14 cellular contexts compared by ENCODE assay signal in the genomic region with DNA sequence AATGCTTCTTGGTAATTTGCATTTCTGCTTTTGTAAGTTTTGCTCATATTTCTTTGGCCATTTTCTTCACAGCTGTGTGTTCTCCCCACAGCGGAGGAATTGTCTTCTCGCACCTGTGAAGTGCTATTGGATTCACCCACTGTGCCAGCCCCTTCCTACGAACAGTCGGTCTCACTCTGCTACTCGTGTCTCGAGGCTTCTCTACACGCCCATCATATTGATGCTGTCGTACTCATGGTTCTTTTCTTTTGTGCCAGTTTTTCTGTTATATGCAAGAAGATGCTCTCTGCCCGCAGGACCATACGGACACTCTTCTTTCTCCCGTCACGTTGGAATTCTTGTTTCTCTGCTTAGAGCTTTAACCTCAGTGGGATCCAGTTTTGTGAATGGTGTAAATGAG.
DNase-seq lines count a peak whose midpoint lies in the region; ATAC-seq and TF ChIP-seq lines count a peak whose summit lies in the region.
"Had no signal": no experiment of that assay in that cellular context is flagged by ENCODE, and none has a peak within 500 bp of the region (broad histone marks: within the 10 kb centered on the region; RNA-seq: fewer than 3 reads in every experiment).

No MANE protein-coding gene starts in this region.

- intact Hi-C loops in left cardiac atrium (cut with DNase I): no loop called here
- intact Hi-C loops in right cardiac atrium (cut with DNase I): no loop called here
- intact Hi-C loops in naive thymus-derived CD4-positive, alpha-beta T cell (cut with micrococcal nuclease): no loop called here

- 90% methylated on average over 12 of the region's 12 CpGs for WGBS in right cardiac atrium
- no CpG with 5 or more reads among the region's 12 CpGs for WGBS in trophoblast cell (ENCODE audit: extremely low coverage, insufficient coverage, insufficient read length)
- 49% methylated on average over 12 of the region's 12 CpGs for WGBS in SK-N-SH (ENCODE audit: low lambda C conversion rate)

- H2BK5ac ChIP-seq in trophoblast cell (ENCODE audit: low read depth, low read length, poor library complexity): no peak overlapping the region

- no peak for TF ChIP-seq CTCF in type B pancreatic cell (conservative IDR thresholded peaks at IDR 0.05)
- TF ChIP-seq CTCF in SK-N-SH (IDR thresholded peaks at IDR 0.05): no peak

- no peak overlapping the region for H4K91ac ChIP-seq in trophoblast cell (ENCODE audit: low read depth, low read length)

- H3K4me1 ChIP-seq in right cardiac atrium (ENCODE audit: control insufficient read depth, insufficient read depth, low read length): no peaks in the 10 kb centered on the region
- H3K4me1 ChIP-seq in naive thymus-derived CD4-positive, alpha-beta T cell (ENCODE audit: control insufficient read depth in 2 of 2, insufficient read depth in 2 of 2, low read length in 2 of 2): peaks cover 23 to 26% of the 10 kb centered on the region in 2 donors
- H3K4me1 ChIP-seq in trophoblast cell (ENCODE audit: control insufficient read depth in 1 of 2, insufficient read depth in 2 of 2, low read length in 2 of 2): peaks cover 4 to 13% of the 10 kb centered on the region in 2 experiments
- H3K4me1 ChIP-seq in SK-N-SH (ENCODE audit: control insufficient read depth in 1 of 2, insufficient read depth in 2 of 2, low read depth in 1 of 2, low read length in 1 of 2): peaks cover 0 to 15% of the 10 kb centered on the region in 2 experiments; a peak in 1 of 4 replicates
- H3K4me1 ChIP-seq: right lobe of liver had no signal

- peak overlapping the region; percentile 26 for H3K4me3 Mint-ChIP-seq in activated CD4-positive, alpha-beta memory T cell treated with anti-CD3 and anti-CD28 coated beads, Interleukin-2, amount 10 ng/mL, durations not matched to agents 7 days and 5 days
- H3K4me3 Mint-ChIP-seq in naive thymus-derived CD4-positive, alpha-beta T cell: peak overlapping the region in 8 of 10 donors; percentile 35 to 99 (median 91)
- no peak overlapping the region for H3K4me3 Mint-ChIP-seq in type B pancreatic cell

- no peaks in the 10 kb centered on the region for H3K36me3 Mint-ChIP-seq in activated CD4-positive, alpha-beta memory T cell treated with anti-CD3 and anti-CD28 coated beads, Interleukin-2, amount 10 ng/mL, durations not matched to agents 7 days and 5 days (ENCODE audit: low read depth)
- H3K36me3 Mint-ChIP-seq in naive thymus-derived CD4-positive, alpha-beta T cell: peaks cover 0 to 7% (median 0%) of the 10 kb centered on the region in 5 donors
- H3K36me3 Mint-ChIP-seq in type B pancreatic cell: no peaks in the 10 kb centered on the region

- H3K9me3 ChIP-seq in right cardiac atrium (ENCODE audit: control insufficient read depth, low read length) (no peaks in the 10 kb centered on the region), trophoblast cell (ENCODE audit: insufficient read depth, low read depth, low read length) (peaks cover 4% of the 10 kb centered on the region), SK-N-SH (no peaks in the 10 kb centered on the region)
- no peaks in the 10 kb centered on the region for H3K9me3 ChIP-seq in naive thymus-derived CD4-positive, alpha-beta T cell (ENCODE audit: control insufficient read depth in 2 of 3, low read length in 3 of 3)
- H3K9me3 ChIP-seq: MG63, neutrophil, right lobe of liver, thoracic aorta had no signal

- H3K79me2 ChIP-seq in trophoblast cell (ENCODE audit: control insufficient read depth, insufficient read depth, low read length, poor library complexity): no peaks in the 10 kb centered on the region
- H3K79me2 ChIP-seq in SK-N-SH (ENCODE audit: insufficient read depth): no peaks in the 10 kb centered on the region

- H3K27ac Mint-ChIP-seq in activated CD4-positive, alpha-beta memory T cell treated with anti-CD3 and anti-CD28 coated beads, Interleukin-2, amount 10 ng/mL, durations not matched to agents 7 days and 5 days: peak overlapping the region; percentile 96
- H3K27ac Mint-ChIP-seq in naive thymus-derived CD4-positive, alpha-beta T cell: peak overlapping the region in 7 of 9 donors; percentile 6 to 98 (median 90)
- H3K27ac Mint-ChIP-seq in type B pancreatic cell: no peak overlapping the region

- H3K4me3 ChIP-seq in right cardiac atrium (ENCODE audit: low read length) (no peak overlapping the region), trophoblast cell (ENCODE audit: low read depth, low read length) (no peak overlapping the region), SK-N-SH (ENCODE audit: low read depth in 2 of 2, low read length in 1 of 2) (no peak overlapping the region)
- H3K4me3 ChIP-seq in naive thymus-derived CD4-positive, alpha-beta T cell (ENCODE audit: low read length): no peak overlapping the region
- H3K4me3 ChIP-seq: MG63, right lobe of liver, thoracic aorta had no signal

- no peaks in the 10 kb centered on the region for H3K36me3 ChIP-seq in naive thymus-derived CD4-positive, alpha-beta T cell (ENCODE audit: control insufficient read depth in 2 of 3, insufficient read depth in 3 of 3, low read length in 3 of 3)
- H3K36me3 ChIP-seq in trophoblast cell (ENCODE audit: control insufficient read depth in 1 of 2, insufficient read depth in 2 of 2, low read length in 2 of 2): no peaks in the 10 kb centered on the region
- H3K36me3 ChIP-seq in SK-N-SH (replicated peaks in 1 of 2; ENCODE audit: control insufficient read depth in 1 of 2, insufficient read depth in 2 of 2, low read length in 1 of 2): no peaks in the 10 kb centered on the region
- H3K36me3 ChIP-seq: MG63, neutrophil, right lobe of liver, thoracic aorta had no signal

- H3K4me2 ChIP-seq in trophoblast cell (ENCODE audit: low read length) (no peak overlapping the region), SK-N-SH (no peak overlapping the region)

- H3K9me3 Mint-ChIP-seq in activated CD4-positive, alpha-beta memory T cell treated with anti-CD3 and anti-CD28 coated beads, Interleukin-2, amount 10 ng/mL, durations not matched to agents 7 days and 5 days: no peaks in the 10 kb centered on the region
- peaks cover 0 to 4% (median 0%) of the 10 kb centered on the region in 11 donors for H3K9me3 Mint-ChIP-seq in naive thymus-derived CD4-positive, alpha-beta T cell
- H3K9me3 Mint-ChIP-seq in type B pancreatic cell: no peaks in the 10 kb centered on the region

- no peak overlapping the region for H3K23ac ChIP-seq in trophoblast cell (ENCODE audit: low read length)

- H2AFZ ChIP-seq in trophoblast cell (ENCODE audit: insufficient read depth, low read length, poor library complexity) (no peak overlapping the region), SK-N-SH (ENCODE audit: low read depth) (no peak overlapping the region)

- no peak overlapping the region for H3K14ac ChIP-seq in trophoblast cell (ENCODE audit: low read length)

- H4K8ac ChIP-seq in trophoblast cell (ENCODE audit: low read depth, low read length): no peak overlapping the region

- no peak for TF ChIP-seq RAD21 in SK-N-SH (IDR thresholded peaks at IDR 0.05; ENCODE audit: low read length)

- H3K27me3 ChIP-seq in right cardiac atrium (ENCODE audit: control insufficient read depth, insufficient read depth): no peaks in the 10 kb centered on the region
- no peaks in the 10 kb centered on the region for H3K27me3 ChIP-seq in naive thymus-derived CD4-positive, alpha-beta T cell (ENCODE audit: control insufficient read depth in 2 of 2, insufficient read depth in 2 of 2, low read length in 2 of 2)
- no peaks in the 10 kb centered on the region for H3K27me3 ChIP-seq in trophoblast cell (ENCODE audit: insufficient read depth, low read length)
- H3K27me3 ChIP-seq in SK-N-SH (ENCODE audit: insufficient read depth): no peaks in the 10 kb centered on the region
- H3K27me3 ChIP-seq: MG63, right lobe of liver had no signal

- CTCF ChIA-PET in activated CD4-positive, alpha-beta memory T cell treated with anti-CD3 and anti-CD28 coated beads, Interleukin-2, amount 10 ng/mL, durations not matched to agents 7 days and 5 days (lab: Charles Lee): no interaction called here
- CTCF ChIA-PET in naive thymus-derived CD4-positive, alpha-beta T cell (lab: Charles Lee): no interaction called here
- CTCF ChIA-PET in SK-N-SH (lab: Yijun Ruan, JAX): interaction anchor here (1.3 to 2.5 kb wide), 2 partner anchors 19 to 204 kb away, joined by 3 to 6 read pairs; no protein-coding TSS in a partner anchor

- DNase-seq in left cardiac atrium (peak; percentile 5), right cardiac atrium (no peak), type B pancreatic cell (ENCODE audit: extremely low spot score, unreplicated experiment) (peak; percentile 22), trophoblast cell (no peak), SK-N-SH (no peak)
- peak; percentile 5 for DNase-seq in activated CD4-positive, alpha-beta memory T cell treated with anti-CD3 and anti-CD28 coated beads, Interleukin-2, amount 10 ng/mL, durations not matched to agents 7 days and 5 days
- peak in 1 of 9 donors; percentile 13 for DNase-seq in naive thymus-derived CD4-positive, alpha-beta T cell
- DNase-seq: amygdala, MG63, NCI-H226, RPMI8226 had no signal

- H3K4ac ChIP-seq in trophoblast cell (ENCODE audit: low read depth, low read length): no peak overlapping the region

- no peaks in the 10 kb centered on the region for H3F3A ChIP-seq in SK-N-SH (replicated peaks; ENCODE audit: insufficient read depth)

- H2BK120ac ChIP-seq in trophoblast cell (ENCODE audit: insufficient read depth, low read length, poor library complexity): no peak overlapping the region

- H3K9ac ChIP-seq in trophoblast cell (ENCODE audit: low read length): no peak overlapping the region
- H3K9ac ChIP-seq in SK-N-SH: no peak overlapping the region

- no peak for TF ChIP-seq EP300 in SK-N-SH (IDR thresholded peaks at IDR 0.05; ENCODE audit: borderline replicate concordance in 1 of 2, low read depth in 1 of 2, low read length in 1 of 2)

- peaks cover 36% of the 10 kb centered on the region for H3K4me1 Mint-ChIP-seq in activated CD4-positive, alpha-beta memory T cell treated with anti-CD3 and anti-CD28 coated beads, Interleukin-2, amount 10 ng/mL, durations not matched to agents 7 days and 5 days
- peaks cover 30 to 42% (median 37%) of the 10 kb centered on the region in 7 donors for H3K4me1 Mint-ChIP-seq in naive thymus-derived CD4-positive, alpha-beta T cell
- H3K4me1 Mint-ChIP-seq in type B pancreatic cell (ENCODE audit: unreplicated experiment): peaks cover 6% of the 10 kb centered on the region

- H3K27me3 Mint-ChIP-seq in activated CD4-positive, alpha-beta memory T cell treated with anti-CD3 and anti-CD28 coated beads, Interleukin-2, amount 10 ng/mL, durations not matched to agents 7 days and 5 days: peaks cover 2% of the 10 kb centered on the region
- peaks cover 0 to 3% (median 0%) of the 10 kb centered on the region in 5 donors for H3K27me3 Mint-ChIP-seq in naive thymus-derived CD4-positive, alpha-beta T cell
- H3K27me3 Mint-ChIP-seq in type B pancreatic cell: peaks cover 11% of the 10 kb centered on the region

- ATAC-seq in left cardiac atrium (no peak), right cardiac atrium (no peak)
- ATAC-seq in naive thymus-derived CD4-positive, alpha-beta T cell: no peak

- no peak overlapping the region for H3K18ac ChIP-seq in trophoblast cell (ENCODE audit: low read length)

- no peaks in the 10 kb centered on the region for H3K9me2 ChIP-seq in SK-N-SH

- H3K79me1 ChIP-seq in trophoblast cell (ENCODE audit: low read length): peaks cover 7% of the 10 kb centered on the region

- H4K20me1 ChIP-seq in SK-N-SH (ENCODE audit: insufficient read depth): no peaks in the 10 kb centered on the region

- no peak overlapping the region for H2BK12ac ChIP-seq in trophoblast cell (ENCODE audit: low read length)

- H4K12ac ChIP-seq in trophoblast cell (ENCODE audit: low read depth, low read length): no peak overlapping the region

- POLR2A ChIA-PET in activated CD4-positive, alpha-beta memory T cell treated with anti-CD3 and anti-CD28 coated beads, Interleukin-2, amount 10 ng/mL, durations not matched to agents 7 days and 5 days (lab: Charles Lee): interaction anchor here (3.2 kb wide), 1 partner anchor 57 kb away, joined by 30 read pairs; no protein-coding TSS in a partner anchor
- POLR2A ChIA-PET in naive thymus-derived CD4-positive, alpha-beta T cell (lab: Charles Lee): interaction anchor here (0.7 to 1.6 kb wide), 2 partner anchors 58 to 182 kb away, joined by 3 to 5 read pairs; no protein-coding TSS in a partner anchor
- POLR2A ChIA-PET in SK-N-SH (lab: Yijun Ruan, JAX): interaction anchor here (0.6 kb wide), 1 partner anchor 196 kb away, joined by 3 read pairs; no protein-coding TSS in a partner anchor

- H2AK5ac ChIP-seq in trophoblast cell (ENCODE audit: low read length): no peak overlapping the region

- H3K27ac ChIP-seq in right cardiac atrium (ENCODE audit: low read length) (no peak overlapping the region), trophoblast cell (ENCODE audit: low read depth, low read length) (no peak overlapping the region), SK-N-SH (ENCODE audit: low read depth in 2 of 2, low read length in 1 of 2) (no peak overlapping the region)
- H3K27ac ChIP-seq in naive thymus-derived CD4-positive, alpha-beta T cell (ENCODE audit: low read depth, low read length): no peak overlapping the region
- H3K27ac ChIP-seq: neutrophil, right lobe of liver, thoracic aorta had no signal

Comparison
In these comparisons a context has a peak if more than half of its experiments do, and no peak if none do; other contexts are left out.
1. DNase-seq: peak in left cardiac atrium (single experiment), activated CD4-positive, alpha-beta memory T cell treated with anti-CD3 and anti-CD28 coated beads, Interleukin-2, amount 10 ng/mL, durations not matched to agents 7 days and 5 days (single experiment) and type B pancreatic cell (single experiment); none in right cardiac atrium (0 of 3), trophoblast cell (0 of 2) and SK-N-SH (single experiment).